In the genomic region with DNA sequence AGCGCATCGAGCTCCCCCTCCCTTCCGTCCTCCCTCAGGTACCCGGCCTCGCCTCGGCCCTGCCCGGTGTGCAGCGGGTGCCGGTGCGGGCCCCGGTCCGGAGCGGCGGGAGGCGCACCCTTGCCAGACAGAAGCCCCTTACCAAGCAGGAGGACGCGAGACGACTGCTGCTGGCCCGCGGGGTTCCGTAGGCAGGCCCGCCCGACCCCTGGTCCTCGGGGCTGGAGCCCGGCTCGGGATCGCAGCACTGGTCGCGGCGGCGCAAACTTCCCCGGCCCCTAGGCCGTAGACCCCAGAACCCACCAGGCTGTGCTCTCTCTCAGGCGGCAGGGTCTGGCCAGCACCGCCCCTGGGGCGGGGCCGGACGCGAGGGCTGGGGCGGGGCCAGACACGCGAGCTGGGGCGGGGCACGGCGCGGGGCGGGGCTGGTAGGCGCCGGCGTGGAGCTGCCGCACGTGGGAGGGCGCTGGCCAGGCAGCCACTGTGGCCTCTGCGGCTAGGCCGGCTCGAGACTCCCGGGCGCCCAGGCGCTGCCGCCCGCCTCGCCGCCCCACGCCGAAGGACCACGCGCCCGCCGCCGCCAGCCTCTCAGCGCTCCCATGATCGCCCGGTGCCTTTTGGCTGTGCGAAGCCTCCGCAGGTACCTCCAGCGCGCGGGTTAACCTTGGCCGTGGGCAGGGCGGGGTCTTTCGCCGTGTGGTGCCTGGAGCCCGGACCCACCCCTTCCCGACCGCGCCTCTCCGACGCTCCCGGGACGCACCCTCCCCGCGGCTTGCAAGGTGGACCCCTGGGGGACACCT, we compare ENCODE assay signal across 1 cellular context.
TF ChIP-seq lines count a peak whose summit lies in the region.

TSS of gene NLN (plus strand) at position 431 of the 800 bp plus-strand sequence. CDS start at position 600, 169 bp downstream.
A gene with protein sequence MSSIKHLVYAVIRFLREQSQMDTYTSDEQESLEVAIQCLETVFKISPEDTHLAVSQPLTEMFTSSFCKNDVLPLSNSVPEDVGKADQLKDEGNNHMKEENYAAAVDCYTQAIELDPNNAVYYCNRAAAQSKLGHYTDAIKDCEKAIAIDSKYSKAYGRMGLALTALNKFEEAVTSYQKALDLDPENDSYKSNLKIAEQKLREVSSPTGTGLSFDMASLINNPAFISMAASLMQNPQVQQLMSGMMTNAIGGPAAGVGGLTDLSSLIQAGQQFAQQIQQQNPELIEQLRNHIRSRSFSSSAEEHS (minus strand): TSS at position 335 of the 800 bp plus-strand sequence. CDS start 1,302 bp downstream, outside the sequence.

TF ChIP-seq in HepG2, 621 proteins besides CTCF, POLR2A, EP300 and RAD21 (continued from another document and continues in another):
- TF ChIP-seq ZNF503 (CRISPR knock-in tag; IDR thresholded peaks at IDR 0.05) (no peak), ETV5 (CRISPR knock-in tag; IDR thresholded peaks at IDR 0.05; ENCODE audit: borderline replicate concordance) (no peak), ZNF747 (CRISPR knock-in tag; IDR thresholded peaks at IDR 0.05; ENCODE audit: borderline replicate concordance) (peak; percentile 74), GATA4 (IDR thresholded peaks at IDR 0.05; ENCODE audit: borderline replicate concordance, low read depth) (no peak), AKAP8 (CRISPR knock-in tag; IDR thresholded peaks at IDR 0.05) (no peak; the same call in 1 of the 2 replicates), NCOR1 (IDR thresholded peaks at IDR 0.05; ENCODE audit: borderline replicate concordance, low read length) (no peak), ZNF234 (CRISPR knock-in tag; conservative IDR thresholded peaks at IDR 0.05) (no peak), MLLT10 (CRISPR knock-in tag; IDR thresholded peaks at IDR 0.05) (no peak), ZNF354B (CRISPR knock-in tag; IDR thresholded peaks at IDR 0.05) (no peak), ARID3A (IDR thresholded peaks at IDR 0.05; ENCODE audit: low read depth, low read length) (no peak), SMAD1 (CRISPR knock-in tag; IDR thresholded peaks at IDR 0.05; ENCODE audit: borderline replicate concordance, low read depth) (no peak), MXD4 (CRISPR knock-in tag; IDR thresholded peaks at IDR 0.05) (peak; percentile 49; the same call in 1 of the 2 replicates), ZNF207 (IDR thresholded peaks at IDR 0.05; ENCODE audit: borderline replicate concordance) (no peak), ZBTB42 (CRISPR knock-in tag; IDR thresholded peaks at IDR 0.05) (0 out of 2 replicates have a peak, but pooled peaks have one; percentile 52), SMARCC2 (IDR thresholded peaks at IDR 0.05) (no peak), GTF3A (CRISPR knock-in tag; conservative IDR thresholded peaks at IDR 0.05) (no peak), RXRA (CRISPR knock-in tag; IDR thresholded peaks at IDR 0.05) (no peak; the same call in 1 of the 2 replicates), FOXC1 (CRISPR knock-in tag; IDR thresholded peaks at IDR 0.05; ENCODE audit: borderline replicate concordance) (peak; percentile 68; the same call in 1 of the 2 replicates), PCBP1 (IDR thresholded peaks at IDR 0.05; ENCODE audit: borderline replicate concordance, low read depth, low read length) (no peak), TFDP2 (CRISPR knock-in tag; IDR thresholded peaks at IDR 0.05) (no peak), GATAD2A (CRISPR knock-in tag; IDR thresholded peaks at IDR 0.05) (no peak), SP4 (CRISPR knock-in tag; IDR thresholded peaks at IDR 0.05) (peak; percentile 80), MXI1 (IDR thresholded peaks at IDR 0.05; ENCODE audit: borderline replicate concordance, low read depth, low read length) (peak; percentile 94; the same call in 2 of the 3 replicates), TEF (CRISPR knock-in tag; IDR thresholded peaks at IDR 0.05) (no peak), ELF3 (CRISPR knock-in tag; IDR thresholded peaks at IDR 0.05) (no peak), CHD4 (IDR thresholded peaks at IDR 0.05; ENCODE audit: borderline replicate concordance, low read length) (no peak), ZFY (CRISPR knock-in tag; IDR thresholded peaks at IDR 0.05) (peak; percentile 95), ZBTB39 (CRISPR knock-in tag; IDR thresholded peaks at IDR 0.05) (no peak)
- TF ChIP-seq, protein P1, sequence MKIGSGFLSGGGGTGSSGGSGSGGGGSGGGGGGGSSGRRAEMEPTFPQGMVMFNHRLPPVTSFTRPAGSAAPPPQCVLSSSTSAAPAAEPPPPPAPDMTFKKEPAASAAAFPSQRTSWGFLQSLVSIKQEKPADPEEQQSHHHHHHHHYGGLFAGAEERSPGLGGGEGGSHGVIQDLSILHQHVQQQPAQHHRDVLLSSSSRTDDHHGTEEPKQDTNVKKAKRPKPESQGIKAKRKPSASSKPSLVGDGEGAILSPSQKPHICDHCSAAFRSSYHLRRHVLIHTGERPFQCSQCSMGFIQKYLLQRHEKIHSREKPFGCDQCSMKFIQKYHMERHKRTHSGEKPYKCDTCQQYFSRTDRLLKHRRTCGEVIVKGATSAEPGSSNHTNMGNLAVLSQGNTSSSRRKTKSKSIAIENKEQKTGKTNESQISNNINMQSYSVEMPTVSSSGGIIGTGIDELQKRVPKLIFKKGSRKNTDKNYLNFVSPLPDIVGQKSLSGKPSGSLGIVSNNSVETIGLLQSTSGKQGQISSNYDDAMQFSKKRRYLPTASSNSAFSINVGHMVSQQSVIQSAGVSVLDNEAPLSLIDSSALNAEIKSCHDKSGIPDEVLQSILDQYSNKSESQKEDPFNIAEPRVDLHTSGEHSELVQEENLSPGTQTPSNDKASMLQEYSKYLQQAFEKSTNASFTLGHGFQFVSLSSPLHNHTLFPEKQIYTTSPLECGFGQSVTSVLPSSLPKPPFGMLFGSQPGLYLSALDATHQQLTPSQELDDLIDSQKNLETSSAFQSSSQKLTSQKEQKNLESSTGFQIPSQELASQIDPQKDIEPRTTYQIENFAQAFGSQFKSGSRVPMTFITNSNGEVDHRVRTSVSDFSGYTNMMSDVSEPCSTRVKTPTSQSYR (CRISPR knock-in tag; IDR thresholded peaks at IDR 0.05; ENCODE audit: borderline replicate concordance), result no peak
- TF ChIP-seq, protein P2, sequence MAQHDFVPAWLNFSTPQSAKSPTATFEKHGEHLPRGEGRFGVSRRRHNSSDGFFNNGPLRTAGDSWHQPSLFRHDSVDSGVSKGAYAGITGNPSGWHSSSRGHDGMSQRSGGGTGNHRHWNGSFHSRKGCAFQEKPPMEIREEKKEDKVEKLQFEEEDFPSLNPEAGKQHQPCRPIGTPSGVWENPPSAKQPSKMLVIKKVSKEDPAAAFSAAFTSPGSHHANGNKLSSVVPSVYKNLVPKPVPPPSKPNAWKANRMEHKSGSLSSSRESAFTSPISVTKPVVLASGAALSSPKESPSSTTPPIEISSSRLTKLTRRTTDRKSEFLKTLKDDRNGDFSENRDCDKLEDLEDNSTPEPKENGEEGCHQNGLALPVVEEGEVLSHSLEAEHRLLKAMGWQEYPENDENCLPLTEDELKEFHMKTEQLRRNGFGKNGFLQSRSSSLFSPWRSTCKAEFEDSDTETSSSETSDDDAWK (CRISPR knock-in tag; IDR thresholded peaks at IDR 0.05), result no peak
- TF ChIP-seq, protein P3, sequence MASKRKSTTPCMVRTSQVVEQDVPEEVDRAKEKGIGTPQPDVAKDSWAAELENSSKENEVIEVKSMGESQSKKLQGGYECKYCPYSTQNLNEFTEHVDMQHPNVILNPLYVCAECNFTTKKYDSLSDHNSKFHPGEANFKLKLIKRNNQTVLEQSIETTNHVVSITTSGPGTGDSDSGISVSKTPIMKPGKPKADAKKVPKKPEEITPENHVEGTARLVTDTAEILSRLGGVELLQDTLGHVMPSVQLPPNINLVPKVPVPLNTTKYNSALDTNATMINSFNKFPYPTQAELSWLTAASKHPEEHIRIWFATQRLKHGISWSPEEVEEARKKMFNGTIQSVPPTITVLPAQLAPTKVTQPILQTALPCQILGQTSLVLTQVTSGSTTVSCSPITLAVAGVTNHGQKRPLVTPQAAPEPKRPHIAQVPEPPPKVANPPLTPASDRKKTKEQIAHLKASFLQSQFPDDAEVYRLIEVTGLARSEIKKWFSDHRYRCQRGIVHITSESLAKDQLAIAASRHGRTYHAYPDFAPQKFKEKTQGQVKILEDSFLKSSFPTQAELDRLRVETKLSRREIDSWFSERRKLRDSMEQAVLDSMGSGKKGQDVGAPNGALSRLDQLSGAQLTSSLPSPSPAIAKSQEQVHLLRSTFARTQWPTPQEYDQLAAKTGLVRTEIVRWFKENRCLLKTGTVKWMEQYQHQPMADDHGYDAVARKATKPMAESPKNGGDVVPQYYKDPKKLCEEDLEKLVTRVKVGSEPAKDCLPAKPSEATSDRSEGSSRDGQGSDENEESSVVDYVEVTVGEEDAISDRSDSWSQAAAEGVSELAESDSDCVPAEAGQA (IDR thresholded peaks at IDR 0.05; ENCODE audit: low read depth), result no peak
- TF ChIP-seq, protein P3 (CRISPR knock-in tag; IDR thresholded peaks at IDR 0.05; ENCODE audit: borderline replicate concordance), result no peak
- TF ChIP-seq, protein P4, sequence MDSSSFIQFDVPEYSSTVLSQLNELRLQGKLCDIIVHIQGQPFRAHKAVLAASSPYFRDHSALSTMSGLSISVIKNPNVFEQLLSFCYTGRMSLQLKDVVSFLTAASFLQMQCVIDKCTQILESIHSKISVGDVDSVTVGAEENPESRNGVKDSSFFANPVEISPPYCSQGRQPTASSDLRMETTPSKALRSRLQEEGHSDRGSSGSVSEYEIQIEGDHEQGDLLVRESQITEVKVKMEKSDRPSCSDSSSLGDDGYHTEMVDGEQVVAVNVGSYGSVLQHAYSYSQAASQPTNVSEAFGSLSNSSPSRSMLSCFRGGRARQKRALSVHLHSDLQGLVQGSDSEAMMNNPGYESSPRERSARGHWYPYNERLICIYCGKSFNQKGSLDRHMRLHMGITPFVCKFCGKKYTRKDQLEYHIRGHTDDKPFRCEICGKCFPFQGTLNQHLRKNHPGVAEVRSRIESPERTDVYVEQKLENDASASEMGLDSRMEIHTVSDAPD (CRISPR knock-in tag; IDR thresholded peaks at IDR 0.05), result no peak
